ENCODE assay signal across 8 cellular contexts in genomic region chr14:24411468-24412454, GRCh38. TPM values are rescaled to one million over a fixed set of nuclear protein-coding genes. Genes with fewer than 3 reads are reported as not detected.
A peak's percentile ranks its signal among the peaks of the same experiment; 100 is the strongest.
DNase-seq lines count a peak whose midpoint lies in the region; ATAC-seq, FAIRE-seq and TF ChIP-seq lines count a peak whose summit lies in the region.

No MANE protein-coding gene starts in this region.

- CTCF ChIA-PET in A673 (lab: Charles Lee) (interaction anchor here (0.6 to 1.1 kb wide), 3 partner anchors 15 to 696 kb away, joined by 4 to 6 read pairs (median 4); no protein-coding TSS in a partner anchor), H1 (lab: Charles Lee; ENCODE audit: partially characterized antibody) (interaction anchor here (0.7 to 9.6 kb wide), 23 partner anchors 8 to 104 kb away, joined by 3 to 101 read pairs (median 5); partner anchors contain the start of genes ADCY4, CBLN3, CIDEB and KHNYN)

- no peak overlapping the region for H3K27ac Mint-ChIP-seq in naive thymus-derived CD8-positive, alpha-beta T cell

- WGBS in H1 (ENCODE audit: extremely low coverage in 1 of 2, insufficient coverage in 1 of 2, insufficient read length in 1 of 2, insufficient replicate concordance in 2 of 2, low coverage in 1 of 2, low lambda C conversion rate in 2 of 2, missing lambda C conversion rate in 1 of 2), 2 experiments: 76% methylated on average over 15 of the region's 15 CpGs; no CpG with 5 or more reads in 1 of the 2 experiments

- H3K4me1 ChIP-seq in A673 (ENCODE audit: insufficient read depth, low read length, poor library complexity, severe bottlenecking): no peaks in the 10 kb centered on the region
- H3K4me1 ChIP-seq in H1 (replicated peaks in 1 of 4; ENCODE audit: control insufficient read depth in 3 of 4, insufficient read depth in 4 of 4, low read length in 3 of 4): no peaks in the 10 kb centered on the region

- no peaks in the 10 kb centered on the region for H3K79me2 ChIP-seq in H1 (ENCODE audit: control insufficient read depth in 1 of 2, insufficient read depth in 2 of 2, low read length in 2 of 2)

- H3K56ac ChIP-seq in H1 (replicated peaks; ENCODE audit: insufficient read length, low read depth, low read length): no peak overlapping the region

- peaks cover 0 to 9% (median 3%) of the 10 kb centered on the region in 5 donors for H3K27me3 Mint-ChIP-seq in naive thymus-derived CD8-positive, alpha-beta T cell

- POLR2A ChIA-PET in A673 (lab: Charles Lee; ENCODE audit: low non-redundant PET) (interaction anchor here (1.0 kb wide), 1 partner anchor 252 kb away, joined by 4 read pairs; no protein-coding TSS in a partner anchor), H1 (lab: Charles Lee; ENCODE audit: partially characterized antibody) (interaction anchor here (0.8 to 1.8 kb wide), 5 partner anchors 8 to 35 kb away, joined by 3 to 5 read pairs (median 4); partner anchors contain the start of genes CBLN3 and KHNYN)
- POLR2A ChIA-PET in naive thymus-derived CD8-positive, alpha-beta T cell (lab: Charles Lee): interaction anchor here (0.8 kb wide), 1 partner anchor 78 kb away, joined by 4 read pairs; no protein-coding TSS in a partner anchor

- H3K36me3 Mint-ChIP-seq in naive thymus-derived CD8-positive, alpha-beta T cell: no peaks in the 10 kb centered on the region

- no peaks in the 10 kb centered on the region for H4K20me1 ChIP-seq in H1 (replicated peaks in 1 of 2; ENCODE audit: control insufficient read depth in 1 of 2, insufficient read depth in 2 of 2, low read length in 2 of 2)

- H2BK5ac ChIP-seq in H1 (ENCODE audit: low read depth, low read length): no peak overlapping the region

- no peaks in the 10 kb centered on the region for H3K23me2 ChIP-seq in H1 (ENCODE audit: low read depth, low read length)

- H3K18ac ChIP-seq in H1 (ENCODE audit: extremely low read depth, low read length): no peak overlapping the region

- H2BK15ac ChIP-seq in H1 (ENCODE audit: low read length): no peak overlapping the region

- no peak for TF ChIP-seq POLR2A in H1 (IDR thresholded peaks at IDR 0.05; ENCODE audit: control extremely low read depth in 1 of 2, low read depth in 2 of 2, low read length in 2 of 2)

- no peaks in the 10 kb centered on the region for H3K4me1 Mint-ChIP-seq in naive thymus-derived CD8-positive, alpha-beta T cell

- DNase-seq in A673 (ENCODE audit: low spot score) (peak; percentile 69), DMS79 treated with DMSO at 0.1 percent for 48 hours (lab: John Stamatoyannopoulos, UW) (peak; percentile 70), RPMI8226 (peak; percentile 46), H1 (ENCODE audit: low read depth in 1 of 2, low spot score in 2 of 2) (peak in 1 of 2 experiments; percentile 56), posterior vena cava (ENCODE audit: low spot score) (no peak)
- peak in 3 of 10 donors; percentile 26 to 53 (median 28) for DNase-seq in naive thymus-derived CD8-positive, alpha-beta T cell

- H2AFZ ChIP-seq in H1 (ENCODE audit: low read length): no peak overlapping the region

- intact Hi-C loops in A673 (cut with micrococcal nuclease; ENCODE audit: unreplicated experiment): loop anchor here (1.0 to 5.0 kb wide), 2 partner anchors 44 to 78 kb away; partner anchors contain the start of gene NFATC4
- intact Hi-C loops in posterior vena cava (cut with DNase I): no loop called here

- 0 out of 2 replicates have a peak, but pooled peaks cover under 1% of the 10 kb centered on the region for H3K79me1 ChIP-seq in H1 (ENCODE audit: low read depth, low read length)

- H2BK20ac ChIP-seq in H1 (ENCODE audit: low read length): no peak overlapping the region

- no peak overlapping the region for H3K4ac ChIP-seq in H1 (replicated peaks; ENCODE audit: insufficient read length, low read depth, low read length)

- no peak overlapping the region for H4K8ac ChIP-seq in H1 (ENCODE audit: extremely low read depth, insufficient read depth, low read length)

- TF ChIP-seq EP300 in H1 (IDR thresholded peaks at IDR 0.05; ENCODE audit: borderline replicate concordance in 1 of 2, low read depth in 2 of 2, low read length in 2 of 2): no peak

- H3K4me3 Mint-ChIP-seq in naive thymus-derived CD8-positive, alpha-beta T cell: no peak overlapping the region

- no peak overlapping the region for H3K14ac ChIP-seq in H1 (ENCODE audit: insufficient read length)

- no peaks in the 10 kb centered on the region for H3K9me3 Mint-ChIP-seq in naive thymus-derived CD8-positive, alpha-beta T cell

- no peaks in the 10 kb centered on the region for H3K9me3 ChIP-seq in A673 (ENCODE audit: low read depth, low read length, poor library complexity, severe bottlenecking)
- H3K9me3 ChIP-seq in H1 (ENCODE audit: insufficient read depth in 2 of 2, low read depth in 1 of 2, low read length in 1 of 2): no peaks in the 10 kb centered on the region

- no TSS peak for BruUV-seq in A673 (replicated peaks; lab: Mats Ljungman, UMichigan)

- no peak overlapping the region for H3K23ac ChIP-seq in H1 (ENCODE audit: insufficient read length)

- H3K4me3 ChIP-seq in A673 (ENCODE audit: low read depth, low read length, poor library complexity, severe bottlenecking): no peak overlapping the region
- H3K4me3 ChIP-seq in H1 (ENCODE audit: extremely low read depth in 1 of 4, insufficient read depth in 2 of 4, low read depth in 3 of 4, low read length in 4 of 4): no peak overlapping the region

- H3K36me3 ChIP-seq in A673 (ENCODE audit: insufficient read depth, low read length, poor library complexity, severe bottlenecking) (no peaks in the 10 kb centered on the region), H1 (ENCODE audit: control insufficient read depth in 2 of 4, insufficient read depth in 4 of 4, low read length in 3 of 4) (peaks cover 4 to 11% (median 7%) of the 10 kb centered on the region in 4 experiments; a peak in 5 of 8 replicates)

- H2AK5ac ChIP-seq in H1 (ENCODE audit: low read depth, low read length): no peak overlapping the region

- no peak overlapping the region for H4K91ac ChIP-seq in H1 (replicated peaks; ENCODE audit: insufficient read length, low read length)

- no peak overlapping the region for H2BK12ac ChIP-seq in H1 (ENCODE audit: low read depth, low read length)

- H2BK120ac ChIP-seq in H1 (replicated peaks; ENCODE audit: low read depth, low read length): no peak overlapping the region

- H3K27ac ChIP-seq in A673 (ENCODE audit: low read depth, low read length, poor library complexity, severe bottlenecking) (no peak overlapping the region), H1 (ENCODE audit: low read depth, low read length) (no peak overlapping the region)

- H3K9ac ChIP-seq in H1 (replicated peaks in 1 of 4; ENCODE audit: extremely low read depth in 1 of 4, low read depth in 3 of 4, low read length in 3 of 4): no peak overlapping the region

- ATAC-seq in HG03175 (IDR thresholded peaks at IDR 0.05; ENCODE audit: unreplicated experiment): peak; percentile 65
- peak; percentile 53 to 70 for ATAC-seq in naive thymus-derived CD8-positive, alpha-beta T cell
- ATAC-seq in GM21423 (IDR thresholded peaks at IDR 0.05; ENCODE audit: unreplicated experiment): no peak

- H4K5ac ChIP-seq in H1 (ENCODE audit: insufficient read length, low read depth, low read length): no peak overlapping the region

- H3K27me3 ChIP-seq in A673 (replicated peaks; ENCODE audit: insufficient read depth, low read depth, low read length, poor library complexity) (no peaks in the 10 kb centered on the region), H1 (replicated peaks in 1 of 4; ENCODE audit: control insufficient read depth in 3 of 4, extremely low read depth in 1 of 4, insufficient read depth in 3 of 4, low read length in 3 of 4) (0 out of 7 replicates have a peak, but pooled peaks cover 0 to 2% (median 0%) of the 10 kb centered on the region in 4 experiments)

- TF ChIP-seq RAD21 in H1 (IDR thresholded peaks at IDR 0.05 in 1 of 2, conservative IDR thresholded peaks at IDR 0.05 in 1 of 2; ENCODE audit: low read depth in 2 of 2, low read length in 2 of 2): peak; percentile 66 to 76

- TF ChIP-seq CTCF in A673 (conservative IDR thresholded peaks at IDR 0.05; ENCODE audit: low read depth, low read length): peak; percentile 74
- peak; percentile 66 to 89 (median 84) for TF ChIP-seq CTCF in H1 (IDR thresholded peaks at IDR 0.05; ENCODE audit: control extremely low read depth in 1 of 3, insufficient read depth in 1 of 3, low read depth in 1 of 3, low read length in 3 of 3)

- peak; percentile 92 for FAIRE-seq in H1 (lab: Jason Lieb, UNC)

- H3K4me2 ChIP-seq in H1 (ENCODE audit: insufficient read depth in 1 of 2, low read depth in 2 of 2, low read length in 2 of 2): no peak overlapping the region

RNA-seq across cellular contexts. Expression of gene NYNRIN, which starts 13.0 kb away (rescaled TPM):
- 8.6 and 17.3 TPM in 2 replicates for total RNA-seq in A673 (2021)
- 18.3 and 19.6 TPM in 2 replicates for total RNA-seq in H1 (2021; fragmentation: NEBNext Ultra II Directional; extraction: Animal tissue kit (Norgen Biotek cat#: 25700))
- 15.2 and 18.4 TPM in 2 replicates for polyA plus RNA-seq in H1 (2011; rRNA removed)
- 10.5 TPM for polyA plus RNA-seq in H1 (2011; cell fraction: cytosol; rRNA removed)
- polyA plus RNA-seq in H1 (2011; cell fraction: nucleus; rRNA removed): 27.2 TPM
- polyA plus RNA-seq in H1 (2012, experiment 1 of 2): 11.9 to 18.8 TPM (median 15.4 TPM) in 4 replicates
- 15.0 TPM for polyA plus RNA-seq in H1 (2012, experiment 2 of 2)
- polyA plus RNA-seq in H1 (2013, experiment 1 of 2): 9.0 TPM
- 8.4 TPM for polyA plus RNA-seq in H1 (2013, experiment 2 of 2)
- polyA minus RNA-seq in H1 (2011; rRNA and poly(A)+ RNA removed): 24.2 and 26.3 TPM in 2 replicates
- 16.6 TPM for polyA minus RNA-seq in H1 (2011; cell fraction: cytosol; rRNA and poly(A)+ RNA removed)
- polyA minus RNA-seq in H1 (2011; cell fraction: nucleus; rRNA and poly(A)+ RNA removed): 18.8 TPM
- total RNA-seq in naive thymus-derived CD8-positive, alpha-beta T cell: under 1 TPM; 0.29 to 0.36 TPM
- under 1 TPM in 1 of 3 donors, not detected in 2; 0.13 TPM for polyA plus RNA-seq in naive thymus-derived CD8-positive, alpha-beta T cell
- 10 to 100 TPM; 13.1 to 15.1 TPM for total RNA-seq in posterior vena cava

RNA-seq across cellular contexts. Expression of gene CBLN3, which starts 17.7 kb away (rescaled TPM):
- total RNA-seq in A673 (2021): 0.80 and 1.4 TPM in 2 replicates
- total RNA-seq in H1 (2021; fragmentation: NEBNext Ultra II Directional; extraction: Animal tissue kit (Norgen Biotek cat#: 25700)): 0.52 and 0.54 TPM in 2 replicates
- polyA plus RNA-seq in H1 (2011; rRNA removed): 0.72 and 1.00 TPM in 2 replicates
- 0.65 TPM for polyA plus RNA-seq in H1 (2011; cell fraction: cytosol; rRNA removed)
- polyA plus RNA-seq in H1 (2011; cell fraction: nucleus; rRNA removed): 1.7 TPM
- polyA plus RNA-seq in H1 (2012, experiment 1 of 2): 0.37 to 1.00 TPM (median 0.83 TPM) in 4 replicates
- 0.43 TPM for polyA plus RNA-seq in H1 (2012, experiment 2 of 2)
- polyA plus RNA-seq in H1 (2013, experiment 1 of 2): 0.57 TPM
- 0.53 TPM for polyA plus RNA-seq in H1 (2013, experiment 2 of 2)
- polyA minus RNA-seq in H1 (2011; rRNA and poly(A)+ RNA removed): 0.12 and 0.57 TPM in 2 replicates
- not detected for polyA minus RNA-seq in H1 (2011; cell fraction: cytosol; rRNA and poly(A)+ RNA removed)
- polyA minus RNA-seq in H1 (2011; cell fraction: nucleus; rRNA and poly(A)+ RNA removed): 1.2 TPM
- 1 to 10 TPM; 3.9 to 4.8 TPM for total RNA-seq in naive thymus-derived CD8-positive, alpha-beta T cell
- under 1 TPM in 1 of 3 donors, not detected in 2; 0.23 TPM for polyA plus RNA-seq in naive thymus-derived CD8-positive, alpha-beta T cell
- total RNA-seq in posterior vena cava: 1 to 10 TPM; 3.5 to 4.2 TPM

RNA-seq across cellular contexts. Expression of gene KHNYN, which starts 18.0 kb away (rescaled TPM):
- total RNA-seq in A673 (2021): 32.7 and 40.3 TPM in 2 replicates
- 22.1 and 22.3 TPM in 2 replicates for total RNA-seq in H1 (2021; fragmentation: NEBNext Ultra II Directional; extraction: Animal tissue kit (Norgen Biotek cat#: 25700))
- polyA plus RNA-seq in H1 (2011; rRNA removed): 7.6 and 9.2 TPM in 2 replicates
- 10.0 TPM for polyA plus RNA-seq in H1 (2011; cell fraction: cytosol; rRNA removed)
- polyA plus RNA-seq in H1 (2011; cell fraction: nucleus; rRNA removed): 18.3 TPM
- polyA plus RNA-seq in H1 (2012, experiment 1 of 2): 14.2 to 18.4 TPM (median 16.7 TPM) in 4 replicates
- 6.4 TPM for polyA plus RNA-seq in H1 (2012, experiment 2 of 2)
- 8.0 TPM for polyA plus RNA-seq in H1 (2013, experiment 1 of 2)
- polyA plus RNA-seq in H1 (2013, experiment 2 of 2): 8.6 TPM
- 17.7 and 19.0 TPM in 2 replicates for polyA minus RNA-seq in H1 (2011; rRNA and poly(A)+ RNA removed)
- polyA minus RNA-seq in H1 (2011; cell fraction: cytosol; rRNA and poly(A)+ RNA removed): 10.9 TPM
- polyA minus RNA-seq in H1 (2011; cell fraction: nucleus; rRNA and poly(A)+ RNA removed): 23.2 TPM
- total RNA-seq in naive thymus-derived CD8-positive, alpha-beta T cell: 100 to 1,000 TPM; 142 to 150 TPM
- polyA plus RNA-seq in naive thymus-derived CD8-positive, alpha-beta T cell: 10 to 100 TPM in 2 of 3 donors, 1 to 10 TPM in 1; 9.1 to 16.9 (median 10.6) TPM
- total RNA-seq in posterior vena cava: 10 to 100 TPM; 41.4 to 41.8 TPM

RNA-seq across cellular contexts. Expression of gene SDR39U1, which starts 30.8 kb away (rescaled TPM):
- total RNA-seq in A673 (2021): 49.1 and 52.1 TPM in 2 replicates
- total RNA-seq in H1 (2021; fragmentation: NEBNext Ultra II Directional; extraction: Animal tissue kit (Norgen Biotek cat#: 25700)): 45.2 and 46.7 TPM in 2 replicates
- polyA plus RNA-seq in H1 (2011; rRNA removed): 98.8 and 104 TPM in 2 replicates
- 84.0 TPM for polyA plus RNA-seq in H1 (2011; cell fraction: cytosol; rRNA removed)
- 132 TPM for polyA plus RNA-seq in H1 (2011; cell fraction: nucleus; rRNA removed)
- polyA plus RNA-seq in H1 (2012, experiment 1 of 2): 42.7 to 63.6 TPM (median 60.1 TPM) in 4 replicates
- 60.9 TPM for polyA plus RNA-seq in H1 (2012, experiment 2 of 2)
- polyA plus RNA-seq in H1 (2013, experiment 1 of 2): 42.5 TPM
- polyA plus RNA-seq in H1 (2013, experiment 2 of 2): 37.4 TPM
- 18.7 and 22.0 TPM in 2 replicates for polyA minus RNA-seq in H1 (2011; rRNA and poly(A)+ RNA removed)
- 14.5 TPM for polyA minus RNA-seq in H1 (2011; cell fraction: cytosol; rRNA and poly(A)+ RNA removed)
- polyA minus RNA-seq in H1 (2011; cell fraction: nucleus; rRNA and poly(A)+ RNA removed): 35.0 TPM
- total RNA-seq in naive thymus-derived CD8-positive, alpha-beta T cell: 100 to 1,000 TPM; 140 to 145 TPM
- 10 to 100 TPM; 70.3 to 90.8 (median 89.5) TPM for polyA plus RNA-seq in naive thymus-derived CD8-positive, alpha-beta T cell
- 10 to 100 TPM; 31.6 to 36.4 TPM for total RNA-seq in posterior vena cava

RNA-seq across cellular contexts. Expression of gene NFATC4, which starts 43.8 kb away (rescaled TPM):
- 38.1 and 69.0 TPM in 2 replicates for total RNA-seq in A673 (2021)
- 47.3 and 51.2 TPM in 2 replicates for total RNA-seq in H1 (2021; fragmentation: NEBNext Ultra II Directional; extraction: Animal tissue kit (Norgen Biotek cat#: 25700))
- polyA plus RNA-seq in H1 (2011; rRNA removed): 50.3 and 78.9 TPM in 2 replicates
- 58.4 TPM for polyA plus RNA-seq in H1 (2011; cell fraction: cytosol; rRNA removed)
- 578 TPM for polyA plus RNA-seq in H1 (2011; cell fraction: nucleus; rRNA removed)
- polyA plus RNA-seq in H1 (2012, experiment 1 of 2): 35.4 to 72.8 TPM (median 70.8 TPM) in 4 replicates
- polyA plus RNA-seq in H1 (2012, experiment 2 of 2): 49.3 TPM
- polyA plus RNA-seq in H1 (2013, experiment 1 of 2): 29.4 TPM
- 24.1 TPM for polyA plus RNA-seq in H1 (2013, experiment 2 of 2)
- 19.4 and 23.0 TPM in 2 replicates for polyA minus RNA-seq in H1 (2011; rRNA and poly(A)+ RNA removed)
- polyA minus RNA-seq in H1 (2011; cell fraction: cytosol; rRNA and poly(A)+ RNA removed): 22.5 TPM
- polyA minus RNA-seq in H1 (2011; cell fraction: nucleus; rRNA and poly(A)+ RNA removed): 54.7 TPM
- total RNA-seq in naive thymus-derived CD8-positive, alpha-beta T cell: not detected
- not detected for polyA plus RNA-seq in naive thymus-derived CD8-positive, alpha-beta T cell
- total RNA-seq in posterior vena cava: 10 to 100 TPM; 75.1 to 87.2 TPM
